In the genomic region with DNA sequence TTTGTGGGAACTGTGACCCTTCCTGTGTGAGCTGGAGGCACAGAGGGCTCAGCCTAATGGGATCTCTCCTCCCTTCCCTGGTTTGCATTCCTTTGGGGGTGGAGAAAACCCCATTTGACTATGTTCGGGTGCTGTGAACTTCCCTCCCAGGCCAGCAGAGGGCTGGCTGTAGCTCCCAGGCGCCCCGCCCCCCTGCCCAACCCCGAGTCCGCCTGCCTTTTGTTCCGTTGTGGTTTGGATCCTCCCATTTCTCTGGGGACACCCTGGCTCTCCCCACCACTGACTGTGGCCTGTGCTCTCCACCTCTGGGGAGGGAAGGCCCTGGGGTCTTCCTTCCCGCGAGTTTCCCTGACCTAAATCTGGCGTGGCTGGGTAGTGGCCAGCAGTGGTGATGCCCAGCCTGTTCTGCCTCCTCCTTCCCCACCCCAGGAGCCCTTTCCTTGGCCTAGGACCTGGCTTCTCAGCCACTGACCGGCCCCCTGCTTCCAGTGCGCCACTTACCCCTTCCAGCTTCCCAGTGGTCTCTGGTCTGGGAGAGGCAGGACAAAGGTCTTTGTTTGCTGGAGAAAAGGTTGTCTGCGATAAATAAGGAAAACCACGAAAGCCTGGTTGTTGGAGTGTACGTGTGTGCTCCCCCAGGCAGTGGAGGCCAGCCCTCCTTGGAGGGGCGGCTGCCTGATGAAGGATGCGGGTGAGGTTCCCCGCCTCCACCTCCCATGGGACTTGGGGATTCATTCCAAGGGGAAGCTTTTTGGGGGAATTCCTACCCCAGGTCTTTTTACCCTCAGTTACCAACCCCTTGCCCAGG, we compare ENCODE assay signal across 8 cellular contexts. TPM values are rescaled to one million over a fixed set of nuclear protein-coding genes. Genes with fewer than 3 reads are reported as not detected.
DNase-seq lines count a peak whose midpoint lies in the region; ATAC-seq lines count a peak whose summit lies in the region.

No MANE protein-coding gene starts in this region.

- no CpG with 5 or more reads among the region's 17 CpGs for WGBS in mesendoderm (ENCODE audit: extremely low coverage, insufficient coverage, low lambda C conversion rate)

- H3K4me3 ChIP-seq in effector memory CD4-positive, alpha-beta T cell (ENCODE audit: insufficient read depth, low read depth, low read length, poor library complexity, severe bottlenecking): no peak overlapping the region
- H3K4me3 ChIP-seq in mesendoderm (ENCODE audit: low read length): no peak overlapping the region

- no peak overlapping the region for H2BK120ac ChIP-seq in mesendoderm (ENCODE audit: low read depth, low read length)

- peak overlapping the region; percentile 46 for H2BK5ac ChIP-seq in mesendoderm (ENCODE audit: low read length)

- peak overlapping the region; percentile 49 for H4K5ac ChIP-seq in mesendoderm (ENCODE audit: low read length)

- H3K79me2 ChIP-seq in mesendoderm (ENCODE audit: control insufficient read depth, insufficient read depth, low read length): peaks cover 45% of the 10 kb centered on the region

- peaks cover 49% of the 10 kb centered on the region for H3K4me1 Mint-ChIP-seq in activated CD4-positive, alpha-beta memory T cell treated with anti-CD3 and anti-CD28 coated beads, Interleukin-2, amount 10 ng/mL, durations not matched to agents 7 days and 5 days

- peaks cover 30% of the 10 kb centered on the region for H3K36me3 Mint-ChIP-seq in activated CD4-positive, alpha-beta memory T cell treated with anti-CD3 and anti-CD28 coated beads, Interleukin-2, amount 10 ng/mL, durations not matched to agents 7 days and 5 days (ENCODE audit: low read depth)

- DNase-seq in SIG-M5 treated with dmso at 0.1 percent for 504 hours (lab: John Stamatoyannopoulos, UW; ENCODE audit: unreplicated experiment) (peak; percentile 61), SIG-M5 (lab: John Stamatoyannopoulos, UW) (no peak), NCI-H2227 (lab: John Stamatoyannopoulos, UW; ENCODE audit: unreplicated experiment) (peak; percentile 66), mesendoderm (peak; percentile 80)
- peak; percentile 73 for DNase-seq in activated CD4-positive, alpha-beta memory T cell treated with anti-CD3 and anti-CD28 coated beads, Interleukin-2, amount 10 ng/mL, durations not matched to agents 7 days and 5 days
- DNase-seq in effector memory CD4-positive, alpha-beta T cell: peak; percentile 25 to 54 (median 25)
- peak; percentile 29 to 33 for DNase-seq in stimulated activated CD8-positive, alpha-beta memory T cell treated with anti-CD3 and anti-CD28 coated beads, Interleukin-7, amount 100 ng/mL, for 48 hours (ENCODE audit: extremely low read depth in 1 of 2, low read depth in 1 of 2)

- H3K9me3 Mint-ChIP-seq in activated CD4-positive, alpha-beta memory T cell treated with anti-CD3 and anti-CD28 coated beads, Interleukin-2, amount 10 ng/mL, durations not matched to agents 7 days and 5 days: no peaks in the 10 kb centered on the region

- no peaks in the 10 kb centered on the region for H3K36me3 ChIP-seq in effector memory CD4-positive, alpha-beta T cell (ENCODE audit: control insufficient read depth, insufficient read depth, low read length)
- H3K36me3 ChIP-seq in mesendoderm (ENCODE audit: control insufficient read depth, insufficient read depth, low read length): peaks cover 5% of the 10 kb centered on the region

- no peak for ATAC-seq in GM21367 (IDR thresholded peaks at IDR 0.05; ENCODE audit: unreplicated experiment)

- H3K27me3 Mint-ChIP-seq in activated CD4-positive, alpha-beta memory T cell treated with anti-CD3 and anti-CD28 coated beads, Interleukin-2, amount 10 ng/mL, durations not matched to agents 7 days and 5 days: no peaks in the 10 kb centered on the region

- no peak overlapping the region for H3K27ac ChIP-seq in effector memory CD4-positive, alpha-beta T cell (ENCODE audit: insufficient read depth, low read length, poor library complexity, severe bottlenecking)
- no peak overlapping the region for H3K27ac ChIP-seq in mesendoderm (ENCODE audit: low read depth, low read length)

- no peak overlapping the region for H3K27ac Mint-ChIP-seq in activated CD4-positive, alpha-beta memory T cell treated with anti-CD3 and anti-CD28 coated beads, Interleukin-2, amount 10 ng/mL, durations not matched to agents 7 days and 5 days

- peaks cover 22% of the 10 kb centered on the region for H3K27me3 ChIP-seq in effector memory CD4-positive, alpha-beta T cell (replicated peaks; ENCODE audit: control insufficient read depth, insufficient read depth, low read length, poor library complexity, severe bottlenecking)
- H3K27me3 ChIP-seq in mesendoderm (ENCODE audit: insufficient read depth, low read length, poor library complexity): no peaks in the 10 kb centered on the region

- POLR2A ChIA-PET in activated CD4-positive, alpha-beta memory T cell treated with anti-CD3 and anti-CD28 coated beads, Interleukin-2, amount 10 ng/mL, durations not matched to agents 7 days and 5 days (lab: Charles Lee): interaction anchor here (1.0 to 1.4 kb wide), 4 partner anchors 15 to 471 kb away, joined by 3 to 5 read pairs (median 3); partner anchors contain the start of gene HSP90AB1

- no peak overlapping the region for H4K8ac ChIP-seq in mesendoderm (ENCODE audit: low read depth, low read length)

- H3K9ac ChIP-seq in mesendoderm (ENCODE audit: low read length): peak overlapping the region; percentile 80

- H3K4me1 ChIP-seq in effector memory CD4-positive, alpha-beta T cell (ENCODE audit: control insufficient read depth, insufficient read depth, low read length, poor library complexity, severe bottlenecking): peaks cover 10% of the 10 kb centered on the region
- peaks cover 14% of the 10 kb centered on the region for H3K4me1 ChIP-seq in mesendoderm (ENCODE audit: control insufficient read depth, low read depth, low read length)

- peaks cover 16% of the 10 kb centered on the region for H3K79me1 ChIP-seq in mesendoderm (ENCODE audit: low read length)

- H3K4me3 Mint-ChIP-seq in activated CD4-positive, alpha-beta memory T cell treated with anti-CD3 and anti-CD28 coated beads, Interleukin-2, amount 10 ng/mL, durations not matched to agents 7 days and 5 days: no peak overlapping the region

- H3K4ac ChIP-seq in mesendoderm (ENCODE audit: low read depth, low read length): peak overlapping the region; percentile 45

- H3K9me3 ChIP-seq in effector memory CD4-positive, alpha-beta T cell (ENCODE audit: control insufficient read depth, low read length): no peaks in the 10 kb centered on the region

- peak overlapping the region; percentile 2 for H3K18ac ChIP-seq in mesendoderm (ENCODE audit: low read length)

- peak overlapping the region; percentile 50 for H3K4me2 ChIP-seq in mesendoderm (ENCODE audit: low read length)

- peak overlapping the region; percentile 81 for H3K23ac ChIP-seq in mesendoderm (ENCODE audit: low read length)

- CTCF ChIA-PET in activated CD4-positive, alpha-beta memory T cell treated with anti-CD3 and anti-CD28 coated beads, Interleukin-2, amount 10 ng/mL, durations not matched to agents 7 days and 5 days (lab: Charles Lee): interaction anchor here (0.6 to 6.5 kb wide), 23 partner anchors 8 to 305 kb away, joined by 3 to 49 read pairs (median 4); partner anchors contain the start of gene GTPBP2

- H3K56ac ChIP-seq in mesendoderm (ENCODE audit: low read length): peak overlapping the region; percentile 93

- H2BK15ac ChIP-seq in mesendoderm (replicated peaks; ENCODE audit: low read depth): no peak overlapping the region

- H2AK5ac ChIP-seq in mesendoderm (ENCODE audit: low read length): no peak overlapping the region

RNA-seq across cellular contexts. Expression of gene VEGFA, which starts 5.0 kb away (rescaled TPM):
- total RNA-seq in activated CD4-positive, alpha-beta memory T cell treated with anti-CD3 and anti-CD28 coated beads, Interleukin-2, amount 10 ng/mL, durations not matched to agents 7 days and 5 days: 10 to 100 TPM; 48.1 to 49.5 TPM
- 27.0 TPM for polyA plus RNA-seq in mesendoderm (2013, experiment 1 of 2)
- 29.4 TPM for polyA plus RNA-seq in mesendoderm (2013, experiment 2 of 2)
